In the genomic region with DNA sequence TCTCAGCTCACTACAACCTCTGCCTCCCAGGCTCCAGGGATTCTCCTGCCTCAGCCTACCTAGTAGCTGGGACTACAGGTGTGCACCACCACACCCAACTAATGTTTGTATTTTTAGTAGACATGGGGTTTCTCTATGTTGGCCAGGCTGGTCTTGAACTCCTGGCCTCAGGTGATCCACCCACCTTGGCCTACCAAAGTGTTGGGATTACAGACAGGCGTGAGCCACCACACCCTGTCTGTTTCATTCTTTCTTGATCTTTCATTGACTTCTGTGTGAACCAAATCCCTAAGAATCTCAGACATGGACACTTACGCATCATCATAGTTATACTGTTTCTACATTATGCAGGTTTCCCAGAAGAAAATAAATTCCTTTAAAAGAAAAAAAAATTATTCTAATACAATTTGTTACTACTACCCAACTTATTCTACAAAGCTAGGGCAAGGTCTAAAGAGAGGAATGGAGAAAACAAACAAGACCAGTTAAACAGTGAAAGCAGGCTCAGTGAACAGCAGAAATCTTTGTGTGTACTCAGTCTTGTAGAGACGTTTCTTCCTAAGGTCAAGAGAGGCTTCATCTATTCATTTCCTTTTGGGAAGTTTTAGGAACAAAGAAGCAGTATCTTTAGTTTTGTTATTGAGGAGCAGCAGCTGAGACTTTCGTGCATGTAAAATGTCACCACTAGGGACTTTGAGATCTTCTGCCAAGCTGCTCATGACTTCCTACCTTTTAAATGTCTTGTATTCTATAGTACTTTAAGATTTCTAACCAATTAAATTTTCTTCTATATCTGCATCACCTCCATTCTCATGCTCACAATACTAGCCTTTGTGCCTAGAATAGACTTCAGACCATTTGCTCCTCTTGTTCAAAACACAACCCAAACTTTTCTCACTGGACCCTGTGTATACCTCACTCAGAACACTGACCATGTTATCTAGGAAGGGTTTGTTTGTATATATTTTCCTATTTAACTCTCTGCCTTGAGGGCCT, we compare ENCODE assay signal across 17 cellular contexts. TPM values are rescaled to one million over a fixed set of nuclear protein-coding genes. Genes with fewer than 3 reads are reported as not detected.
A peak's percentile ranks its signal among the peaks of the same experiment; 100 is the strongest.
DNase-seq lines count a peak whose midpoint lies in the region; ATAC-seq, FAIRE-seq and TF ChIP-seq lines count a peak whose summit lies in the region.
"Had no signal": no experiment of that assay in that cellular context is flagged by ENCODE, and none has a peak within 500 bp of the region (broad histone marks: within the 10 kb centered on the region; RNA-seq: fewer than 3 reads in every experiment).

No MANE protein-coding gene starts in this region.

- TF ChIP-seq POLR2A in A549 (IDR thresholded peaks at IDR 0.05; ENCODE audit: low read length) (no peak), gastrocnemius medialis (IDR thresholded peaks at IDR 0.05) (no peak)

- H2AFZ ChIP-seq in OCI-LY3 (ENCODE audit: low read depth, low read length) = no peak overlapping the region

- TF ChIP-seq RAD21 in A549 (conservative IDR thresholded peaks at IDR 0.05 in 1 of 2, IDR thresholded peaks at IDR 0.05 in 1 of 2) = no peak

- H3K9ac ChIP-seq in OCI-LY3 (ENCODE audit: low read length) = no peak overlapping the region

- 0 out of 3 replicates have a peak overlapping the region, but pooled peaks have one; percentile 2 for H3K4me2 ChIP-seq in A549
- H3K4me2 ChIP-seq in OCI-LY3 (ENCODE audit: low read length) = no peak overlapping the region

- no peak for FAIRE-seq in A549 (lab: Jason Lieb, UNC)

- H3K27ac ChIP-seq in A549 = no peak overlapping the region
- H3K27ac ChIP-seq in OCI-LY3 (ENCODE audit: low read length) = no peak overlapping the region
- no peak overlapping the region for H3K27ac ChIP-seq in gastrocnemius medialis
- H3K27ac ChIP-seq: breast epithelium, sigmoid colon, testis had no signal

- H3K4me3 ChIP-seq in A549 (no peak overlapping the region), OCI-LY3 (ENCODE audit: low read length) (no peak overlapping the region), fibroblast of pulmonary artery (replicated peaks; ENCODE audit: low read depth, low read length) (no peak overlapping the region), gastrocnemius medialis (no peak overlapping the region)
- H3K4me3 ChIP-seq: breast epithelium, sigmoid colon, testis had no signal

- POLR2A ChIA-PET in A549 (lab: Yijun Ruan, JAX) = interaction anchor here (1.5 kb wide), 1 partner anchor 95 kb away, joined by 3 read pairs; a partner anchor contains a TSS

- intact Hi-C loops in gastrocnemius medialis (cut with DNase I; ENCODE audit: low total_unique reads) = loop anchor here (10.0 kb wide), 1 partner anchor 353 kb away; no protein-coding TSS in a partner anchor

- no peaks in the 10 kb centered on the region for H3K36me3 ChIP-seq in OCI-LY3 (replicated peaks; ENCODE audit: low read depth, low read length)
- no peaks in the 10 kb centered on the region for H3K36me3 ChIP-seq in gastrocnemius medialis
- H3K36me3 ChIP-seq: breast epithelium, sigmoid colon had no signal

- DNase-seq in A549 (ENCODE audit: low read depth in 1 of 2, low spot score in 1 of 2) (peak in 1 of 2 experiments; percentile 23), GM20000 (ENCODE audit: low spot score) (peak; percentile 14), fibroblast of pulmonary artery (ENCODE audit: low read depth) (no peak), gastrocnemius medialis (no peak), midbrain (lab: John Stamatoyannopoulos, UW) (no peak), COLO668 (lab: John Stamatoyannopoulos, UW; ENCODE audit: unreplicated experiment) (no peak)
- DNase-seq: Calu3; effector CD4-positive, alpha-beta T cell; foreskin fibroblast; mammary epithelial cell; sigmoid colon; stimulated activated CD4-positive, alpha-beta T cell treated with anti-CD3 and anti-CD28 coated beads, Interleukin-2, amount 100 ng/mL, for 48 hours; stimulated activated CD8-positive, alpha-beta memory T cell treated with anti-CD3 and anti-CD28 coated beads, Interleukin-4, amount 100 ng/mL, for 48 hours; testis had no signal

- H4K20me1 ChIP-seq in OCI-LY3 (ENCODE audit: insufficient read depth, low read length) = no peaks in the 10 kb centered on the region

- TF ChIP-seq CTCF in A549 (IDR thresholded peaks at IDR 0.05) = no peak
- no peak for TF ChIP-seq CTCF in GM20000 (IDR thresholded peaks at IDR 0.05; ENCODE audit: extremely low read depth, missing control alignments)
- TF ChIP-seq CTCF in OCI-LY3 (IDR thresholded peaks at IDR 0.05; ENCODE audit: low read depth, low read length) = peak; percentile 19; the same call in 1 of the 2 replicates
- peak; percentile 3 for TF ChIP-seq CTCF in fibroblast of pulmonary artery (IDR thresholded peaks at IDR 0.05; ENCODE audit: low read length, missing control alignments)
- no peak for TF ChIP-seq CTCF in gastrocnemius medialis (IDR thresholded peaks at IDR 0.05 in 4 of 5, conservative IDR thresholded peaks at IDR 0.05 in 1 of 5)

- 0 out of 2 replicates have a peak, but pooled peaks cover 4% of the 10 kb centered on the region for H3K79me2 ChIP-seq in OCI-LY3 (ENCODE audit: low read length)

- CTCF ChIA-PET in A549 (lab: Yijun Ruan, JAX) = interaction anchor here (0.8 to 4.7 kb wide), 7 partner anchors 9 to 95 kb away, joined by 3 to 24 read pairs (median 3); a partner anchor contains a TSS

- ATAC-seq in A549 (no peak), gastrocnemius medialis (no peak), GM18517 (IDR thresholded peaks at IDR 0.05; ENCODE audit: unreplicated experiment) (no peak)

- H3K27me3 ChIP-seq in OCI-LY3 (ENCODE audit: low read depth, low read length) (no peaks in the 10 kb centered on the region), gastrocnemius medialis (no peaks in the 10 kb centered on the region)
- H3K27me3 ChIP-seq: breast epithelium, sigmoid colon, testis had no signal

- WGBS in A549 (ENCODE audit: missing lambda C conversion rate) = 55% methylated on average over 4 of the region's 4 CpGs

- in situ Hi-C loops in gastrocnemius medialis (cut with MboI; ENCODE audit: low sequenced_read_pairs in 4 of 4) = loop anchor here in 3 of 4 donors (25.0 kb wide), 2 partner anchors 181 to 356 kb away; a partner anchor contains a TSS

- H3K9me3 ChIP-seq in A549 (no peaks in the 10 kb centered on the region), OCI-LY3 (ENCODE audit: insufficient read depth, low read length) (no peaks in the 10 kb centered on the region), gastrocnemius medialis (no peaks in the 10 kb centered on the region)
- H3K9me3 ChIP-seq: breast epithelium, sigmoid colon, testis had no signal

- H3K4me1 ChIP-seq in A549 (peaks cover 8% of the 10 kb centered on the region; the same call in 1 of the 3 replicates), OCI-LY3 (ENCODE audit: low read length) (peaks cover 9% of the 10 kb centered on the region), gastrocnemius medialis (peaks cover 0 to 5% of the 10 kb centered on the region in 2 donors)
- H3K4me1 ChIP-seq: breast epithelium had no signal

- no peak for TF ChIP-seq EP300 in A549 (IDR thresholded peaks at IDR 0.05)

TF ChIP-seq in A549, 52 proteins besides CTCF, POLR2A, EP300 and RAD21:
- TF ChIP-seq POLR2AphosphoS2 (conservative IDR thresholded peaks at IDR 0.05; ENCODE audit: low read length) = no peak
- TF ChIP-seq CHD4 (IDR thresholded peaks at IDR 0.05; ENCODE audit: borderline replicate concordance) = no peak
- no peak for TF ChIP-seq TFCP2L1 (CRISPR knock-in tag; IDR thresholded peaks at IDR 0.05)
- no peak for TF ChIP-seq CEBPB (IDR thresholded peaks at IDR 0.05)
- TF ChIP-seq CBX8 (IDR thresholded peaks at IDR 0.05) = no peak
- no peak for TF ChIP-seq SMC3 (IDR thresholded peaks at IDR 0.05)
- TF ChIP-seq, protein P1, sequence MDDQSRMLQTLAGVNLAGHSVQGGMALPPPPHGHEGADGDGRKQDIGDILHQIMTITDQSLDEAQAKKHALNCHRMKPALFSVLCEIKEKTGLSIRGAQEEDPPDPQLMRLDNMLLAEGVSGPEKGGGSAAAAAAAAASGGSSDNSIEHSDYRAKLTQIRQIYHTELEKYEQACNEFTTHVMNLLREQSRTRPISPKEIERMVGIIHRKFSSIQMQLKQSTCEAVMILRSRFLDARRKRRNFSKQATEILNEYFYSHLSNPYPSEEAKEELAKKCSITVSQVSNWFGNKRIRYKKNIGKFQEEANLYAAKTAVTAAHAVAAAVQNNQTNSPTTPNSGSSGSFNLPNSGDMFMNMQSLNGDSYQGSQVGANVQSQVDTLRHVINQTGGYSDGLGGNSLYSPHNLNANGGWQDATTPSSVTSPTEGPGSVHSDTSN (IDR thresholded peaks at IDR 0.05) = no peak
- TF ChIP-seq ESRRA (IDR thresholded peaks at IDR 0.05; ENCODE audit: borderline replicate concordance, low read length) = no peak
- no peak for TF ChIP-seq HOXB13 (CRISPR knock-in tag; IDR thresholded peaks at IDR 0.05; ENCODE audit: low read depth)
- TF ChIP-seq, protein P2, sequence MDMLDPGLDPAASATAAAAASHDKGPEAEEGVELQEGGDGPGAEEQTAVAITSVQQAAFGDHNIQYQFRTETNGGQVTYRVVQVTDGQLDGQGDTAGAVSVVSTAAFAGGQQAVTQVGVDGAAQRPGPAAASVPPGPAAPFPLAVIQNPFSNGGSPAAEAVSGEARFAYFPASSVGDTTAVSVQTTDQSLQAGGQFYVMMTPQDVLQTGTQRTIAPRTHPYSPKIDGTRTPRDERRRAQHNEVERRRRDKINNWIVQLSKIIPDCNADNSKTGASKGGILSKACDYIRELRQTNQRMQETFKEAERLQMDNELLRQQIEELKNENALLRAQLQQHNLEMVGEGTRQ (IDR thresholded peaks at IDR 0.05) = no peak
- TF ChIP-seq, protein P3, sequence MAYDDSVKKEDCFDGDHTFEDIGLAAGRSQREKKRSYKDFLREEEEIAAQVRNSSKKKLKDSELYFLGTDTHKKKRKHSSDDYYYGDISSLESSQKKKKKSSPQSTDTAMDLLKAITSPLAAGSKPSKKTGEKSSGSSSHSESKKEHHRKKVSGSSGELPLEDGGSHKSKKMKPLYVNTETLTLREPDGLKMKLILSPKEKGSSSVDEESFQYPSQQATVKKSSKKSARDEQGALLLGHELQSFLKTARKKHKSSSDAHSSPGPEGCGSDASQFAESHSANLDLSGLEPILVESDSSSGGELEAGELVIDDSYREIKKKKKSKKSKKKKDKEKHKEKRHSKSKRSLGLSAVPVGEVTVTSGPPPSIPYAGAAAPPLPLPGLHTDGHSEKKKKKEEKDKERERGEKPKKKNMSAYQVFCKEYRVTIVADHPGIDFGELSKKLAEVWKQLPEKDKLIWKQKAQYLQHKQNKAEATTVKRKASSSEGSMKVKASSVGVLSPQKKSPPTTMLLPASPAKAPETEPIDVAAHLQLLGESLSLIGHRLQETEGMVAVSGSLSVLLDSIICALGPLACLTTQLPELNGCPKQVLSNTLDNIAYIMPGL (CRISPR knock-in tag; IDR thresholded peaks at IDR 0.05; ENCODE audit: borderline replicate concordance) = no peak
- no peak for TF ChIP-seq GATA3 (IDR thresholded peaks at IDR 0.05; ENCODE audit: borderline replicate concordance)

RNA-seq across cellular contexts. Expression of a gene that starts 5.6 kb away (rescaled TPM):
- polyA plus RNA-seq in A549 (2011; rRNA removed) = 25.9 and 30.1 TPM in 2 replicates
- 5.9 and 6.5 TPM in 2 replicates for polyA plus RNA-seq in A549 (2012; cell fraction: cytosol; rRNA removed)
- polyA plus RNA-seq in A549 (2012; cell fraction: nucleus; rRNA removed) = 10.1 and 14.5 TPM in 2 replicates
- polyA plus RNA-seq in A549 (2017; fragmentation: RNase III; extraction: RNeasy Plus Mini Kit Qiagen cat#74134 plus additional on column Dnase treatment) = 28.6 to 35.0 TPM (median 33.4 TPM) in 3 replicates
- polyA minus RNA-seq in A549 (2011; rRNA and poly(A)+ RNA removed) = 48.0 and 52.9 TPM in 2 replicates
- 10 to 100 TPM in 1 of 4 donors, 1 to 10 TPM in 3; 3.2 to 21.1 (median 5.5) TPM for total RNA-seq in gastrocnemius medialis

Comparison
In these comparisons a context has a peak if more than half of its experiments do, and no peak if none do; other contexts are left out.
1. CTCF ChIP-seq: peak in OCI-LY3 (single experiment) and fibroblast of pulmonary artery (single experiment); none in A549 (single experiment), GM20000 (single experiment) and gastrocnemius medialis (0 of 5).